8 cellular contexts compared by ENCODE assay signal in the genomic region with DNA sequence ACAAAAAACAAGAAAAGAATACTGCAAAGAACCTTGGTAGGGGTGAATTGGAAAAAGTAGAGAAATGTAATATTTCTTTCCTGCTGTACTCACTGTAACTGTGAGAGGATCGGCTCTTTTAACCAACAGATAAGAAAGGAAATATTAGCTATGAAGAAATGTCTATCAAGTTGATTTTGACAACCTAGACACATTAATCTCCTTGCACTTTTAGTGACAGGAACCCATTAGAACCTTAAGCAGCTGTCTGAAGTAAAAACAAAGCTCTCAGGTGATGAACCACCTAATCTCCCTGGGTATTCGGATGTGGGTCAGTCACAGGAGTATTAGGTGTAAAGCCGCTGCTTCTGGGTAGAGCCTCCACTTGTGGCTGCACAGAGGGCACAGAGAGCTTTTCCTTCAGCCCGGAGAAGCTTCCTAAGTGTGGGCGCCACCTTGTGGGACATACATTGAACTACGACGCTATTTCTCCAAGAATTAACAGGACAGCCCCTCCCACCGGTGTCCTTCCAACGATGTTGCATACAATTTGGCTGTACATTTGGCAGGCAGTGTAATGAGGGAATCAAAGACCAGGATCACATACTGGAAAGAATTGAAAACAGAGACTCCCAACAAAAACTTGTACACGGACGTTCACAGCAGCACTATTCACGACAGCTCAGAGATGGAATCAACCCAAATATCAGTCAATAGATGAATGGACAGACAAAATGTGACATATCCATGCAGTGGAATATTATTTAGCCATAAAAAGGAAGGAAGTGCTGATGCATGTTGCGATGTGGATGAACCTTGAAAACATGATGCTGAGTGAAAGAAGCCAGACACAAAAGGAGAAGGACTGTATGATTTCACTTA. TPM values are rescaled to one million over a fixed set of nuclear protein-coding genes. Genes with fewer than 3 reads are reported as not detected.
A peak's percentile ranks its signal among the peaks of the same experiment; 100 is the strongest.
DNase-seq lines count a peak whose midpoint lies in the region; ATAC-seq, FAIRE-seq and TF ChIP-seq lines count a peak whose summit lies in the region.

No MANE protein-coding gene starts in this region.

- intact Hi-C loops in left ventricle myocardium inferior (cut with micrococcal nuclease) = no loop called here

- ATAC-seq in T-helper 17 cell = peak; percentile 99
- ATAC-seq in GM18870 (IDR thresholded peaks at IDR 0.05; ENCODE audit: unreplicated experiment) = no peak

- H3K27me3 ChIP-seq in CD8-positive, alpha-beta memory T cell (ENCODE audit: insufficient read depth, low read length, poor library complexity, severe bottlenecking) = no peaks in the 10 kb centered on the region
- H3K27me3 ChIP-seq in left ventricle myocardium inferior (ENCODE audit: low read depth) = no peaks in the 10 kb centered on the region

- H3K36me3 Mint-ChIP-seq in CD8-positive, alpha-beta memory T cell = no peaks in the 10 kb centered on the region
- no peaks in the 10 kb centered on the region for H3K36me3 Mint-ChIP-seq in T-helper 17 cell (ENCODE audit: low read depth)

- peak overlapping the region in 4 of 7 donors; percentile 4 to 51 (median 25) for H3K4me3 Mint-ChIP-seq in CD8-positive, alpha-beta memory T cell
- H3K4me3 Mint-ChIP-seq in T-helper 17 cell = peak overlapping the region; percentile 49

- no peaks in the 10 kb centered on the region for H3K27me3 Mint-ChIP-seq in CD8-positive, alpha-beta memory T cell
- H3K27me3 Mint-ChIP-seq in T-helper 17 cell = peaks cover 8% of the 10 kb centered on the region

- no peaks in the 10 kb centered on the region for H3K36me3 ChIP-seq in CD8-positive, alpha-beta memory T cell (ENCODE audit: insufficient read depth, low read length)
- peaks cover 30% of the 10 kb centered on the region for H3K36me3 ChIP-seq in left ventricle myocardium inferior

- TF ChIP-seq POLR2A in H54 (IDR thresholded peaks at IDR 0.05; ENCODE audit: low read depth, low read length) = no peak

- H3K27ac ChIP-seq in CD8-positive, alpha-beta memory T cell (ENCODE audit: low read depth, low read length) = no peak overlapping the region
- H3K27ac ChIP-seq in left ventricle myocardium inferior (replicated peaks) = peak overlapping the region; percentile 10

- peaks cover 7 to 11% (median 10%) of the 10 kb centered on the region in 3 donors for H3K4me1 Mint-ChIP-seq in CD8-positive, alpha-beta memory T cell
- peaks cover 10% of the 10 kb centered on the region for H3K4me1 Mint-ChIP-seq in T-helper 17 cell

- peaks cover 7% of the 10 kb centered on the region for H3K4me1 ChIP-seq in CD8-positive, alpha-beta memory T cell (ENCODE audit: insufficient read depth, low read length)
- H3K4me1 ChIP-seq in left ventricle myocardium inferior = peaks cover 7% of the 10 kb centered on the region

- peak; percentile 84 for FAIRE-seq in H54 (lab: Jason Lieb, UNC)

- H3K4me3 ChIP-seq in CD8-positive, alpha-beta memory T cell (ENCODE audit: low read length) = no peak overlapping the region
- H3K4me3 ChIP-seq in left ventricle myocardium inferior = no peak overlapping the region

- peak; percentile 85 for TF ChIP-seq CTCF in left ventricle myocardium inferior (IDR thresholded peaks at IDR 0.05; ENCODE audit: borderline replicate concordance)

- POLR2A ChIA-PET in CD8-positive, alpha-beta memory T cell (lab: Charles Lee) = interaction anchor here (0.6 to 1.5 kb wide), 2 partner anchors 37 to 127 kb away, joined by 3 to 5 read pairs; a partner anchor contains a TSS

- CTCF ChIA-PET in CD8-positive, alpha-beta memory T cell (lab: Charles Lee) = interaction anchor here (0.6 to 1.8 kb wide), 22 partner anchors 9 to 420 kb away, joined by 3 to 11 read pairs (median 3); a partner anchor contains a TSS

- peak; percentile 41 to 73 (median 50) for DNase-seq in CD8-positive, alpha-beta memory T cell
- peak; percentile 77 for DNase-seq in H54 (ENCODE audit: insufficient read length, low spot score)
- DNase-seq in NCI-H187 treated with DMSO at 0.1 percent for 48 hours (lab: John Stamatoyannopoulos, UW) = peak; percentile 60
- DNase-seq in T-helper 17 cell = peak; percentile 28 to 33 (median 33)
- DNase-seq in amniotic stem cell (lab: John Stamatoyannopoulos, UW) = peak; percentile 74
- peak; percentile 64 for DNase-seq in left ventricle myocardium inferior
- DNase-seq in putamen (ENCODE audit: low spot score) = peak; percentile 78

- peak overlapping the region in 2 of 8 donors; percentile 24 to 78 for H3K27ac Mint-ChIP-seq in CD8-positive, alpha-beta memory T cell
- peak overlapping the region; percentile 69 for H3K27ac Mint-ChIP-seq in T-helper 17 cell

- no peaks in the 10 kb centered on the region for H3K9me3 ChIP-seq in CD8-positive, alpha-beta memory T cell (ENCODE audit: low read length)
- H3K9me3 ChIP-seq in T-helper 17 cell (ENCODE audit: control insufficient read depth, low read length, poor library complexity, severe bottlenecking) = no peaks in the 10 kb centered on the region
- no peaks in the 10 kb centered on the region for H3K9me3 ChIP-seq in left ventricle myocardium inferior (replicated peaks)

- H3K9me3 Mint-ChIP-seq in CD8-positive, alpha-beta memory T cell = no peaks in the 10 kb centered on the region

RNA-seq across cellular contexts. Expression of a gene that starts 28.9 kb away (rescaled TPM):
- 10 to 100 TPM; 69.8 to 72.1 TPM for total RNA-seq in CD8-positive, alpha-beta memory T cell
- 47.6 TPM for polyA plus RNA-seq in CD8-positive, alpha-beta memory T cell
- 10 to 100 TPM; 59.8 to 63.7 TPM for total RNA-seq in T-helper 17 cell
- 26.2 TPM for total RNA-seq in left ventricle myocardium inferior

RNA-seq across cellular contexts. Expression of a gene that starts 46.4 kb away (rescaled TPM):
- total RNA-seq in CD8-positive, alpha-beta memory T cell = 1 to 10 TPM; 1.2 to 1.4 TPM
- polyA plus RNA-seq in CD8-positive, alpha-beta memory T cell = 0.45 TPM
- total RNA-seq in T-helper 17 cell (1 to 10 TPM; 1.9 to 3.4 TPM), left ventricle myocardium inferior (381 TPM)

Comparison
In these comparisons a context has a peak if more than half of its experiments do, and no peak if none do; other contexts are left out.
1. RNA of a gene that starts 46.4 kb away (total RNA-seq): 381 TPM in left ventricle myocardium inferior (single experiment); 1.9 to 3.4 TPM in T-helper 17 cell and 1.2 to 1.4 TPM in CD8-positive, alpha-beta memory T cell; every median in the first group is over 10 times any median in the second.
2. Peak in every context shown above with its lines, with median percentiles within 50 percentile points of each other: DNase-seq.